ENCODE assay signal across 6 cellular contexts in the genomic region with DNA sequence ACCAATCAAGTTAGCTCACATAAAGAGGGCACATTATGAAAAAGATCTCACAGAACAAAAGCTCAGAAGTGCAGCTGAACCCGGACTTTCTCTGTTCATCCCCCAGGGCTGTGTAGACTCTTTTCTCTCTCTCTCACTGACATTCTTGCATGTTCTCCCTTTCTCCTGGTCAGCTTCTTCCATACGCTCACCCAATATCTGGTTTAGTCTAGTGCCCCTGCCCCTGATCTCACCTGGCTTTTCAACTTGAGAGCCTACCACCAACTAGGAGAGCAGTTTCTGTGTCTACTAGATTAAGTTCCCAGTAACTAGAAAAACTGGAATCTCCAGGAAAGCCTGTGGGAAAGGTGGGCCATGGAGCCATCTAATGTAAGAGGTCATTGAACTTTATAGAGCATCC.
"Had no signal": no experiment of that assay in that cellular context is flagged by ENCODE, and none has a peak within 500 bp of the region (broad histone marks: within the 10 kb centered on the region; RNA-seq: fewer than 3 reads in every experiment).

No MANE protein-coding gene starts in this region.

- H3K4me3 ChIP-seq: GM23338, HAP-1, K562 had no signal

- H3K9me3 ChIP-seq: HAP-1 had no signal

- H3K4me1 ChIP-seq: HAP-1 had no signal

- H2AFZ ChIP-seq: GM23338 had no signal

- ATAC-seq: GM23338, HCT116, K562 had no signal

- H3K36me3 ChIP-seq: HAP-1 had no signal

- DNase-seq: HFFc6, IMR-90 had no signal

- H3K4me2 ChIP-seq: GM23338 had no signal
